ENCODE assay signal across 1 cellular context in genomic region chr3:153160451-153161137, GRCh38.
TF ChIP-seq lines count a peak whose summit lies in the region.

No MANE protein-coding gene starts in this region.

TF ChIP-seq in HepG2, 621 proteins besides CTCF, POLR2A, EP300 and RAD21 (continued from another document and continues in another):
- TF ChIP-seq ZNF687 (CRISPR knock-in tag; IDR thresholded peaks at IDR 0.05) (peak; percentile 95), ZNF883 (CRISPR knock-in tag; IDR thresholded peaks at IDR 0.05; ENCODE audit: not compliant biosample characterization) (peak; percentile 55), YEATS2 (CRISPR knock-in tag; IDR thresholded peaks at IDR 0.05; ENCODE audit: borderline replicate concordance) (peak; percentile 44; the same call in 1 of the 2 replicates), ZNF337 (CRISPR knock-in tag; IDR thresholded peaks at IDR 0.05; ENCODE audit: borderline replicate concordance, low read depth) (peak; percentile 87; the same call in 1 of the 2 replicates), CREB3 (CRISPR knock-in tag; IDR thresholded peaks at IDR 0.05) (no peak), ARID5B (CRISPR knock-in tag; IDR thresholded peaks at IDR 0.05) (peak; percentile 55), PHF5A (CRISPR knock-in tag; IDR thresholded peaks at IDR 0.05; ENCODE audit: low read depth, unreplicated experiment) (peak; percentile 31), ELF3 (CRISPR knock-in tag; IDR thresholded peaks at IDR 0.05) (peak; percentile 35; the same call in 1 of the 2 replicates), ZNF784 (CRISPR knock-in tag; IDR thresholded peaks at IDR 0.05; ENCODE audit: borderline replicate concordance) (peak; percentile 43; the same call in 1 of the 2 replicates), ATF7 (IDR thresholded peaks at IDR 0.05) (no peak), ATF7 (CRISPR knock-in tag; IDR thresholded peaks at IDR 0.05) (no peak), AKAP8 (CRISPR knock-in tag; IDR thresholded peaks at IDR 0.05) (0 out of 2 replicates have a peak, but pooled peaks have one; percentile 84), ZHX1 (CRISPR knock-in tag; IDR thresholded peaks at IDR 0.05; ENCODE audit: low read depth) (peak; percentile 69; the same call in 1 of the 2 replicates), ZNF737 (CRISPR knock-in tag; IDR thresholded peaks at IDR 0.05; ENCODE audit: borderline replicate concordance) (0 out of 2 replicates have a peak, but pooled peaks have one; percentile 29), SMYD3 (CRISPR knock-in tag; IDR thresholded peaks at IDR 0.05) (no peak), REL (CRISPR knock-in tag; conservative IDR thresholded peaks at IDR 0.05) (0 out of 2 replicates have a peak, but pooled peaks have one; percentile 41), CBFB (CRISPR knock-in tag; IDR thresholded peaks at IDR 0.05) (0 out of 2 replicates have a peak, but pooled peaks have one; percentile 27), MIXL1 (CRISPR knock-in tag; IDR thresholded peaks at IDR 0.05) (peak; percentile 47), REPIN1 (CRISPR knock-in tag; IDR thresholded peaks at IDR 0.05; ENCODE audit: borderline replicate concordance, low read depth) (peak; percentile 35; the same call in 1 of the 2 replicates), PAXIP1 (CRISPR knock-in tag; conservative IDR thresholded peaks at IDR 0.05) (peak; percentile 22; the same call in 1 of the 2 replicates), HBP1 (CRISPR knock-in tag; IDR thresholded peaks at IDR 0.05; ENCODE audit: low read depth) (0 out of 2 replicates have a peak, but pooled peaks have one; percentile 38), TOE1 (CRISPR knock-in tag; IDR thresholded peaks at IDR 0.05) (no peak), ZNF713 (CRISPR knock-in tag; IDR thresholded peaks at IDR 0.05) (peak; percentile 93; the same call in 1 of the 2 replicates), SRSF4 (IDR thresholded peaks at IDR 0.05; ENCODE audit: low read depth, low read length, poor library complexity, severe bottlenecking) (no peak), KDM5B (CRISPR knock-in tag; IDR thresholded peaks at IDR 0.05; ENCODE audit: borderline replicate concordance) (peak; percentile 19; the same call in 1 of the 2 replicates), GATA4 (IDR thresholded peaks at IDR 0.05; ENCODE audit: borderline replicate concordance, low read depth) (no peak), ATF7-NPFF (CRISPR knock-in tag; IDR thresholded peaks at IDR 0.05; ENCODE audit: low read depth) (no peak), PRDM4 (CRISPR knock-in tag; IDR thresholded peaks at IDR 0.05; ENCODE audit: borderline replicate concordance) (no peak; the same call in 1 of the 2 replicates), ZKSCAN8 (CRISPR knock-in tag; IDR thresholded peaks at IDR 0.05; ENCODE audit: borderline replicate concordance) (peak; percentile 64; the same call in 1 of the 2 replicates), JDP2 (CRISPR knock-in tag; IDR thresholded peaks at IDR 0.05; ENCODE audit: borderline replicate concordance) (no peak), ZNF770 (CRISPR knock-in tag; IDR thresholded peaks at IDR 0.05) (no peak), HDAC6 (IDR thresholded peaks at IDR 0.05; ENCODE audit: low read depth, low read length) (no peak)
